Comparison of ENCODE assay signal across 12 cellular contexts in the genomic region with DNA sequence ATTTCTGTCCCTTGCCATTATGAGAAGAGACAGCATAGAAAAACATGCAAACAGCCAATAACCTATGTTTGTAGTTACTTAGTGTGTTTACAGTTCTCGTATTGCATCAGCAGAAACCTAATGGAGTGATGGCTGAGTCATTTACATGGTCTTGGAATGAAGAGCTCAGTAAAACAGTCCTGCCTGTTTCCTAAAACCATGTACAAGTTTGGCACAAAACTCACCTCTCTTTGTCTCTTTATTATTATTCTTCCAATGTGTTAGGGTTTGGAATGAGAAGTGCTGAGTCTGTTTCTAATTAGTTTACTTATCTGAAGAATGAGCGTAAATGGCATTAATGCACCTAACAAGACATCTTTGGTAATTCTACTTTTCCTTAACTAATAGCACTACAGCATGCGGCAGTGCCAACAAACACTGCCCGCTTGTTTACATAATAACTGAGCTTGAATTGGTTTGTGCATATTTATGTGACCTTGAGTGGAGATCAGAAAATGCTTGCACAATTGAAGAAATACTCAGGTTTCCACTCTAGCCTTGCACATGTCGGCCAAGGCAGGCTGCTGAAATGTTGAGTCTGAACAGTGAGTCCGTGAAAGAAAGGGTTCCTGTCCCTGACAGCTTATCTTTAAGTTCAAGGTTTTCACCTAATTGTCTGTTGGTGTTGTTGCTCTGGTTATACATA.
DNase-seq lines count a peak whose midpoint lies in the region; ATAC-seq, FAIRE-seq and TF ChIP-seq lines count a peak whose summit lies in the region.
"Had no signal": no experiment of that assay in that cellular context is flagged by ENCODE, and none has a peak within 500 bp of the region (broad histone marks: within the 10 kb centered on the region; RNA-seq: fewer than 3 reads in every experiment).

No MANE protein-coding gene starts in this region.

- no peak overlapping the region for H3K9ac ChIP-seq in adipocyte (ENCODE audit: low read length)
- H3K9ac ChIP-seq: BLaER1 had no signal

- no peak for ATAC-seq in HG02852 (IDR thresholded peaks at IDR 0.05; ENCODE audit: unreplicated experiment)
- no peak for ATAC-seq in HG02623 (IDR thresholded peaks at IDR 0.05; ENCODE audit: unreplicated experiment)

- no peaks in the 10 kb centered on the region for H3K36me3 ChIP-seq in adipocyte (ENCODE audit: control insufficient read depth, insufficient read depth, low read length, severe bottlenecking)
- H3K36me3 ChIP-seq: BLaER1 had no signal

- peak; percentile 42 for DNase-seq in HFFc6
- peak; percentile 89 for DNase-seq in adipocyte (ENCODE audit: low read depth)
- no peak for DNase-seq in NCI-H446 (lab: John Stamatoyannopoulos, UW)
- no peak for DNase-seq in posterior vena cava (ENCODE audit: low spot score)
- DNase-seq: dorsolateral prefrontal cortex had no signal

- H3K36me3 Mint-ChIP-seq in HFFc6 (ENCODE audit: low read depth) = no peaks in the 10 kb centered on the region

- intact Hi-C loops in posterior vena cava (cut with DNase I) = no loop called here

- H3K9me3 Mint-ChIP-seq in HFFc6 = no peaks in the 10 kb centered on the region

- H3K4me3 Mint-ChIP-seq in HFFc6 = no peak overlapping the region

- H3K27me3 ChIP-seq in adipocyte (replicated peaks; ENCODE audit: control insufficient read depth, insufficient read depth, low read length) = peaks cover 3% of the 10 kb centered on the region
- H3K27me3 ChIP-seq: BLaER1 had no signal

- peaks cover 2% of the 10 kb centered on the region for H3K9me3 ChIP-seq in adipocyte (ENCODE audit: control insufficient read depth, low read length)
- H3K9me3 ChIP-seq: BLaER1 had no signal

- peak overlapping the region; percentile 8 for H3K4me3 ChIP-seq in adipocyte (ENCODE audit: low read length)
- H3K4me3 ChIP-seq: BLaER1, dorsolateral prefrontal cortex had no signal

- H3K27ac Mint-ChIP-seq in HFFc6 = peak overlapping the region; percentile 55; the same call in 1 of the 2 replicates

- H3K27me3 Mint-ChIP-seq in HFFc6 (ENCODE audit: insufficient read depth) = peaks cover 7% of the 10 kb centered on the region

- H3K27ac ChIP-seq in 22Rv1 = peak overlapping the region; percentile 93
- H3K27ac ChIP-seq: BLaER1, dorsolateral prefrontal cortex had no signal

- FAIRE-seq in islet of Langerhans (lab: Jason Lieb, UNC) = peak; percentile 98
- FAIRE-seq: keratinocyte, urothelium cell line had no signal

- no peak for TF ChIP-seq CTCF in 22Rv1 (IDR thresholded peaks at IDR 0.05)
- no peak for TF ChIP-seq CTCF in HFFc6 (IDR thresholded peaks at IDR 0.05)

- H3K4me1 ChIP-seq in adipocyte (ENCODE audit: control insufficient read depth, insufficient read depth, low read length) = peaks cover 14% of the 10 kb centered on the region

- peaks cover 24% of the 10 kb centered on the region for H3K4me1 Mint-ChIP-seq in HFFc6 (ENCODE audit: low read depth)

Comparison
In these comparisons a context has a peak if more than half of its experiments do, and no peak if none do; other contexts are left out.
1. DNase-seq: peak in HFFc6 (single experiment) and adipocyte (single experiment); none in NCI-H446 (0 of 2) and posterior vena cava (single experiment).